10 cellular contexts compared by ENCODE assay signal in the genomic region with DNA sequence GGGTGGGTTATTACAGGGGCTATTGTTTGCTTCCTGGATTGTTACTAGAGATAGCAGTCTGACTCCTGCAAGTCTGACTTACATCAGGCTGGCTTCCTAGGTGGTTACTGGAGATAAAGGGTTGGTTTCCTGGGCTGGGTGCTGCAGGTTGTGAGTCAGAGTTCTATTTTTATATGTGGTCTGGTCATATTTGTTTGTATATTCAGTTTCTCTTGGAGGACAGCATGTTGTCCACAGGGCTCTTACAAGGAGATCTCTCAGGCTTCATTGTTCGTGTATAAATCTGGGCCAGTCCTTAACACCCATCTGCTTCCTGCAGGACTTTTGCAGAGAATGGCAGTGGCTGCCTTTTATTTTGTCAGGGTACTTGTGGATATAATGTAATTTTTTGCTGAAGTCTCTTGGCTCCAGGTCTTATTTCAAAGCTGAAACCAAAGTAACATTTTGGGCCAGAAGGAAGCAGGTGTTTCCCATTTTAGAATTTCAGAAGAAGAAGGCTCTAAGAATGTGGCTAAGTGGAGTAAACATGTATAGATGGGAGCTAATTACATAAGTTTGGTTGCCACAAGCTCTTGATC.
A peak's percentile ranks its signal among the peaks of the same experiment; 100 is the strongest.
DNase-seq lines count a peak whose midpoint lies in the region; ATAC-seq and TF ChIP-seq lines count a peak whose summit lies in the region.
"Had no signal": no experiment of that assay in that cellular context is flagged by ENCODE, and none has a peak within 500 bp of the region (broad histone marks: within the 10 kb centered on the region; RNA-seq: fewer than 3 reads in every experiment).

No MANE protein-coding gene starts in this region.

- DNase-seq in EH (ENCODE audit: low read depth) (peak; percentile 79), HFF-Myc (ENCODE audit: extremely low read depth, low read depth) (peak; percentile 26), SIG-M5 (lab: John Stamatoyannopoulos, UW) (peak; percentile 34), hepatic stellate cell (ENCODE audit: low spot score) (peak; percentile 43), HK-2 (ENCODE audit: unreplicated experiment) (no peak), NCI-H524 treated with DMSO at 0.1 percent for 48 hours (lab: John Stamatoyannopoulos, UW) (no peak), medulla oblongata (ENCODE audit: extremely low spot score) (no peak)
- DNase-seq: activated CD4-positive, alpha-beta T cell treated with anti-CD3 and anti-CD28 coated beads for 4 hours; posterior cingulate gyrus had no signal

- TF ChIP-seq CTCF in HFF-Myc (IDR thresholded peaks at IDR 0.05; ENCODE audit: low read depth, low read length, missing control alignments): no peak

- ATAC-seq in GM18868 (IDR thresholded peaks at IDR 0.05; ENCODE audit: unreplicated experiment): no peak

- H3K4me3 ChIP-seq in HFF-Myc (replicated peaks; ENCODE audit: low read depth, low read length): no peak overlapping the region

Comparison
In these comparisons a context has a peak if more than half of its experiments do, and no peak if none do; other contexts are left out.
1. DNase-seq: peak in EH (single experiment), HFF-Myc (single experiment), SIG-M5 (single experiment) and hepatic stellate cell (single experiment); none in HK-2 (single experiment), NCI-H524 treated with DMSO at 0.1 percent for 48 hours (single experiment) and medulla oblongata (single experiment).